Comparison of ENCODE assay signal across 8 cellular contexts in genomic region chr2:200525551-200525881, GRCh38. TPM values are rescaled to one million over a fixed set of nuclear protein-coding genes. Genes with fewer than 3 reads are reported as not detected.
DNase-seq lines count a peak whose midpoint lies in the region; TF ChIP-seq lines count a peak whose summit lies in the region.

No MANE protein-coding gene starts in this region.

- H3K36me3 Mint-ChIP-seq in activated CD4-positive, alpha-beta memory T cell treated with anti-CD3 and anti-CD28 coated beads, Interleukin-2, amount 10 ng/mL, durations not matched to agents 7 days and 5 days (ENCODE audit: low read depth), result peaks cover 22% of the 10 kb centered on the region

- POLR2A ChIA-PET in activated CD4-positive, alpha-beta memory T cell treated with anti-CD3 and anti-CD28 coated beads, Interleukin-2, amount 10 ng/mL, durations not matched to agents 7 days and 5 days (lab: Charles Lee), result interaction anchor here (0.9 to 4.3 kb wide), 10 partner anchors 9 to 615 kb away, joined by 3 to 47 read pairs (median 6); partner anchors contain the start of genes C2orf69, KCTD18, MAIP1 and TYW5

- DNase-seq in HFF-Myc (ENCODE audit: extremely low read depth, low read depth) (no peak), iPS DF 6.9 (ENCODE audit: low read depth, low spot score) (no peak), smooth muscle cell (lab: John Stamatoyannopoulos, UW; ENCODE audit: unreplicated experiment) (no peak), OCI-M2 (lab: John Stamatoyannopoulos, UW; ENCODE audit: unreplicated experiment) (no peak), mesenteric fat pad (ENCODE audit: low spot score) (no peak), activated gamma-delta T cell treated with Interleukin-2 at 50 U/mL for 16 hours (no peak), SHP77 treated with DMSO at 0.1 percent for 48 hours (lab: John Stamatoyannopoulos, UW) (no peak)
- DNase-seq in activated CD4-positive, alpha-beta memory T cell treated with anti-CD3 and anti-CD28 coated beads, Interleukin-2, amount 10 ng/mL, durations not matched to agents 7 days and 5 days, result no peak

- 100% methylated on average over 3 of the region's 7 CpGs for WGBS in iPS DF 6.9 (ENCODE audit: insufficient coverage, insufficient read length)
- 52% methylated on average over 7 of the region's 7 CpGs for WGBS in smooth muscle cell (ENCODE audit: low lambda C conversion rate)

- no peak for TF ChIP-seq CTCF in HFF-Myc (IDR thresholded peaks at IDR 0.05; ENCODE audit: low read depth, low read length, missing control alignments)
- TF ChIP-seq CTCF in smooth muscle cell (IDR thresholded peaks at IDR 0.05; ENCODE audit: borderline replicate concordance, insufficient read depth, poor library complexity, severe bottlenecking), result no peak

- H3K9ac ChIP-seq in smooth muscle cell (ENCODE audit: low read depth), result no peak overlapping the region

- no peaks in the 10 kb centered on the region for H3K9me3 Mint-ChIP-seq in activated CD4-positive, alpha-beta memory T cell treated with anti-CD3 and anti-CD28 coated beads, Interleukin-2, amount 10 ng/mL, durations not matched to agents 7 days and 5 days

- H3K9me3 ChIP-seq in iPS DF 6.9 (ENCODE audit: control insufficient read depth, insufficient read depth, low read length), result no peaks in the 10 kb centered on the region
- H3K9me3 ChIP-seq in smooth muscle cell (replicated peaks; ENCODE audit: low read depth), result no peaks in the 10 kb centered on the region

- H3K27me3 Mint-ChIP-seq in activated CD4-positive, alpha-beta memory T cell treated with anti-CD3 and anti-CD28 coated beads, Interleukin-2, amount 10 ng/mL, durations not matched to agents 7 days and 5 days, result peaks cover 3% of the 10 kb centered on the region

- CTCF ChIA-PET in activated CD4-positive, alpha-beta memory T cell treated with anti-CD3 and anti-CD28 coated beads, Interleukin-2, amount 10 ng/mL, durations not matched to agents 7 days and 5 days (lab: Charles Lee), result interaction anchor here (1.1 to 5.9 kb wide), 8 partner anchors 9 to 180 kb away, joined by 3 to 51 read pairs (median 4); partner anchors contain the start of gene KCTD18

- H3K4me1 Mint-ChIP-seq in activated CD4-positive, alpha-beta memory T cell treated with anti-CD3 and anti-CD28 coated beads, Interleukin-2, amount 10 ng/mL, durations not matched to agents 7 days and 5 days, result peaks cover 46% of the 10 kb centered on the region

- H3K36me3 ChIP-seq in iPS DF 6.9 (ENCODE audit: control insufficient read depth, insufficient read depth, low read length) (no peaks in the 10 kb centered on the region), smooth muscle cell (ENCODE audit: low read depth) (no peaks in the 10 kb centered on the region)

- H2AFZ ChIP-seq in smooth muscle cell (ENCODE audit: low read depth), result peak overlapping the region; percentile 94

- no peaks in the 10 kb centered on the region for H3K27me3 ChIP-seq in iPS DF 6.9 (ENCODE audit: control insufficient read depth, insufficient read depth, low read length)
- peaks cover 13% of the 10 kb centered on the region for H3K27me3 ChIP-seq in smooth muscle cell (ENCODE audit: low read depth)

- H3K27ac ChIP-seq in iPS DF 6.9 (ENCODE audit: low read length), result no peak overlapping the region
- no peak overlapping the region for H3K27ac ChIP-seq in smooth muscle cell (ENCODE audit: low read depth)

- H3K4me3 ChIP-seq in HFF-Myc (replicated peaks; ENCODE audit: low read depth, low read length) (peak overlapping the region; percentile 87), iPS DF 6.9 (ENCODE audit: low read length) (peak overlapping the region; percentile 89; the same call in 1 of the 2 replicates), smooth muscle cell (peak overlapping the region; percentile 83)

- H3K4me2 ChIP-seq in smooth muscle cell, result peak overlapping the region; percentile 84

- H3K4me1 ChIP-seq in iPS DF 6.9 (ENCODE audit: control insufficient read depth, insufficient read depth, low read length) (no peaks in the 10 kb centered on the region), smooth muscle cell (ENCODE audit: low read depth) (no peaks in the 10 kb centered on the region)

- no peaks in the 10 kb centered on the region for H4K20me1 ChIP-seq in smooth muscle cell (ENCODE audit: low read depth)

- H3F3A ChIP-seq in smooth muscle cell (ENCODE audit: low read depth), result no peaks in the 10 kb centered on the region

- peak overlapping the region; percentile 91 for H3K4me3 Mint-ChIP-seq in activated CD4-positive, alpha-beta memory T cell treated with anti-CD3 and anti-CD28 coated beads, Interleukin-2, amount 10 ng/mL, durations not matched to agents 7 days and 5 days

- H3K79me2 ChIP-seq in smooth muscle cell (ENCODE audit: low read depth), result peaks cover 23% of the 10 kb centered on the region

- peak overlapping the region; percentile 88 for H3K27ac Mint-ChIP-seq in activated CD4-positive, alpha-beta memory T cell treated with anti-CD3 and anti-CD28 coated beads, Interleukin-2, amount 10 ng/mL, durations not matched to agents 7 days and 5 days

RNA-seq across cellular contexts. Expression of gene SGO2, which starts 0.5 kb away (rescaled TPM):
- 10 to 100 TPM; 44.2 to 45.3 TPM for total RNA-seq in activated CD4-positive, alpha-beta memory T cell treated with anti-CD3 and anti-CD28 coated beads, Interleukin-2, amount 10 ng/mL, durations not matched to agents 7 days and 5 days
- 7.5 and 9.6 TPM in 2 replicates for total RNA-seq in smooth muscle cell
- polyA plus RNA-seq in smooth muscle cell, result 7.1 and 8.7 TPM in 2 replicates
- total RNA-seq in mesenteric fat pad, result 1.5 TPM

RNA-seq across cellular contexts. Expression of gene KCTD18, which starts 15.6 kb away (rescaled TPM):
- total RNA-seq in activated CD4-positive, alpha-beta memory T cell treated with anti-CD3 and anti-CD28 coated beads, Interleukin-2, amount 10 ng/mL, durations not matched to agents 7 days and 5 days, result 10 to 100 TPM; 17.5 to 18.8 TPM
- total RNA-seq in smooth muscle cell (10.9 and 22.5 TPM in 2 replicates), mesenteric fat pad (11.7 TPM)
- polyA plus RNA-seq in smooth muscle cell, result 10.1 and 10.3 TPM in 2 replicates
